In the genomic region with DNA sequence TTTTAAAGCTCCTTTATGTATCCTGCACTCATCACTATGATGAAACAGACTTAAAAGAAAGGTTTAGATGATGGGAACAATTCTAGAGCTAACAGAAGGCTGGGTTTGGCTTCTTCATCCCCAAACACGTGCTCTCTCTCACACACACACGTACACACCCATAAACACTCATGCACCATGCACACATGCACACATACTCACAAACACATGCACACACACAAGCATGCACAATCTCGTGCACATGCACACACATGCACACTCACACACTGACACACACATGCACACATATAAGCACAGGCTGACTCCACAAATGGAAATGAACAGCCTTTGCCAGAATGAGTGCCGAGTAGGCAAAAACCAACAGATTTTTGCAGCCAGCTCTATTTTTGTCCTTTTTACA, we compare ENCODE assay signal across 1 cellular context.
TF ChIP-seq lines count a peak whose summit lies in the region.

No MANE protein-coding gene starts in this region.

TF ChIP-seq in GM12878, 131 proteins besides CTCF, POLR2A, EP300 and RAD21 (continued from another document):
- TF ChIP-seq, protein P1, sequence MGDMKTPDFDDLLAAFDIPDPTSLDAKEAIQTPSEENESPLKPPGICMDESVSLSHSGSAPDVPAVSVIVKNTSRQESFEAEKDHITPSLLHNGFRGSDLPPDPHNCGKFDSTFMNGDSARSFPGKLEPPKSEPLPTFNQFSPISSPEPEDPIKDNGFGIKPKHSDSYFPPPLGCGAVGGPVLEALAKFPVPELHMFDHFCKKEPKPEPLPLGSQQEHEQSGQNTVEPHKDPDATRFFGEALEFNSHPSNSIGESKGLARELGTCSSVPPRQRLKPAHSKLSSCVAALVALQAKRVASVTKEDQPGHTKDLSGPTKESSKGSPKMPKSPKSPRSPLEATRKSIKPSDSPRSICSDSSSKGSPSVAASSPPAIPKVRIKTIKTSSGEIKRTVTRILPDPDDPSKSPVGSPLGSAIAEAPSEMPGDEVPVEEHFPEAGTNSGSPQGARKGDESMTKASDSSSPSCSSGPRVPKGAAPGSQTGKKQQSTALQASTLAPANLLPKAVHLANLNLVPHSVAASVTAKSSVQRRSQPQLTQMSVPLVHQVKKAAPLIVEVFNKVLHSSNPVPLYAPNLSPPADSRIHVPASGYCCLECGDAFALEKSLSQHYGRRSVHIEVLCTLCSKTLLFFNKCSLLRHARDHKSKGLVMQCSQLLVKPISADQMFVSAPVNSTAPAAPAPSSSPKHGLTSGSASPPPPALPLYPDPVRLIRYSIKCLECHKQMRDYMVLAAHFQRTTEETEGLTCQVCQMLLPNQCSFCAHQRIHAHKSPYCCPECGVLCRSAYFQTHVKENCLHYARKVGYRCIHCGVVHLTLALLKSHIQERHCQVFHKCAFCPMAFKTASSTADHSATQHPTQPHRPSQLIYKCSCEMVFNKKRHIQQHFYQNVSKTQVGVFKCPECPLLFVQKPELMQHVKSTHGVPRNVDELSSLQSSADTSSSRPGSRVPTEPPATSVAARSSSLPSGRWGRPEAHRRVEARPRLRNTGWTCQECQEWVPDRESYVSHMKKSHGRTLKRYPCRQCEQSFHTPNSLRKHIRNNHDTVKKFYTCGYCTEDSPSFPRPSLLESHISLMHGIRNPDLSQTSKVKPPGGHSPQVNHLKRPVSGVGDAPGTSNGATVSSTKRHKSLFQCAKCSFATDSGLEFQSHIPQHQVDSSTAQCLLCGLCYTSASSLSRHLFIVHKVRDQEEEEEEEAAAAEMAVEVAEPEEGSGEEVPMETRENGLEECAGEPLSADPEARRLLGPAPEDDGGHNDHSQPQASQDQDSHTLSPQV (IDR thresholded peaks at IDR 0.05) = no peak
- no peak for TF ChIP-seq USF1 (IDR thresholded peaks at IDR 0.05; ENCODE audit: borderline replicate concordance, extremely low read length, insufficient read depth, low read depth, low read length)
- TF ChIP-seq BCL3 (IDR thresholded peaks at IDR 0.05; ENCODE audit: borderline replicate concordance, insufficient read depth, low read depth, low read length, poor library complexity, severe bottlenecking) = peak; percentile 25
